ENCODE assay signal across 8 cellular contexts in genomic region chr3:128616516-128617269, GRCh38. TPM values are rescaled to one million over a fixed set of nuclear protein-coding genes. Genes with fewer than 3 reads are reported as not detected.
DNase-seq lines count a peak whose midpoint lies in the region; ATAC-seq and TF ChIP-seq lines count a peak whose summit lies in the region.

No MANE protein-coding gene starts in this region.

- H3K36me3 Mint-ChIP-seq in endodermal cell (ENCODE audit: low read depth): peaks cover 39% of the 10 kb centered on the region

- H3K27ac ChIP-seq in Panc1 (ENCODE audit: low read length): peak overlapping the region; percentile 72
- no peak overlapping the region for H3K27ac ChIP-seq in endodermal cell (ENCODE audit: low read depth, low read length)
- H3K27ac ChIP-seq in rectal smooth muscle tissue (ENCODE audit: low read depth, low read length): no peak overlapping the region

- no peaks in the 10 kb centered on the region for H3K27me3 ChIP-seq in Panc1 (ENCODE audit: control insufficient read depth, insufficient read depth, low read length)
- H3K27me3 ChIP-seq in endodermal cell (ENCODE audit: control insufficient read depth, insufficient read depth, low read length, poor library complexity, severe bottlenecking): no peaks in the 10 kb centered on the region
- H3K27me3 ChIP-seq in rectal smooth muscle tissue (ENCODE audit: control insufficient read depth, insufficient read depth, low read length): no peaks in the 10 kb centered on the region

- POLR2A ChIA-PET in Panc1 (lab: Charles Lee): interaction anchor here (0.5 kb wide), 1 partner anchor 506 kb away, joined by 7 read pairs; no protein-coding TSS in a partner anchor

- intact Hi-C loops in Panc1 (cut with micrococcal nuclease; ENCODE audit: unreplicated experiment): no loop called here

- BruUV-seq in Panc1 (replicated peaks; lab: Mats Ljungman, UMichigan): no TSS peak

- ATAC-seq in Panc1: no peak
- no peak for ATAC-seq in GM18873 (IDR thresholded peaks at IDR 0.05; ENCODE audit: low FRiP score, unreplicated experiment)
- no peak for ATAC-seq in HG02571 (IDR thresholded peaks at IDR 0.05; ENCODE audit: unreplicated experiment)

- H3K4me3 ChIP-seq in Panc1 (ENCODE audit: low read depth in 2 of 2, low read length in 2 of 2) (peak overlapping the region in 1 of 2 experiments; percentile 46; a peak in 1 of 4 replicates), endodermal cell (ENCODE audit: low read length) (no peak overlapping the region), rectal smooth muscle tissue (ENCODE audit: low read length) (peak overlapping the region; percentile 67)

- H3K36me3 ChIP-seq in Panc1 (ENCODE audit: control insufficient read depth, insufficient read depth, low read length): peaks cover 16% of the 10 kb centered on the region
- H3K36me3 ChIP-seq in endodermal cell (ENCODE audit: control insufficient read depth, insufficient read depth, low read length): peaks cover 81% of the 10 kb centered on the region
- H3K36me3 ChIP-seq in rectal smooth muscle tissue (ENCODE audit: control insufficient read depth, insufficient read depth, low read length): peaks cover 10% of the 10 kb centered on the region

- peak; percentile 83 for DNase-seq in GF-D8 (lab: John Stamatoyannopoulos, UW)
- DNase-seq in Panc1 (ENCODE audit: low read depth, low spot score): no peak
- no peak for DNase-seq in endodermal cell
- DNase-seq in effector CD4-positive, alpha-beta T cell: no peak
- DNase-seq in inferior parietal cortex (ENCODE audit: extremely low spot score): no peak

- H3K27ac Mint-ChIP-seq in endodermal cell: peak overlapping the region; percentile 26

- H3K27me3 Mint-ChIP-seq in endodermal cell (ENCODE audit: insufficient read depth): no peaks in the 10 kb centered on the region

- peak overlapping the region; percentile 86 for H3K4me3 Mint-ChIP-seq in endodermal cell

- CTCF ChIA-PET in Panc1 (lab: Charles Lee): no interaction called here

- no peak overlapping the region for H3K9ac ChIP-seq in endodermal cell (ENCODE audit: extremely low read depth, low read length, poor library complexity, severe bottlenecking)
- H3K9ac ChIP-seq in rectal smooth muscle tissue (ENCODE audit: low read length): no peak overlapping the region

- peaks cover 11% of the 10 kb centered on the region for H3K4me1 Mint-ChIP-seq in endodermal cell

- WGBS in endodermal cell (ENCODE audit: insufficient coverage in 1 of 2, insufficient read length in 1 of 2), 2 experiments: 96 to 98% methylated on average over 12 to 16 of the region's 16 CpGs

- TF ChIP-seq CTCF in Panc1 (IDR thresholded peaks at IDR 0.05) (no peak), endodermal cell (conservative IDR thresholded peaks at IDR 0.05) (no peak)

- H3K4me1 ChIP-seq in Panc1 (ENCODE audit: control insufficient read depth, insufficient read depth, low read length): 0 out of 2 replicates have a peak, but pooled peaks cover 3% of the 10 kb centered on the region
- no peaks in the 10 kb centered on the region for H3K4me1 ChIP-seq in endodermal cell (ENCODE audit: control insufficient read depth, insufficient read depth, low read length)
- peaks cover 10% of the 10 kb centered on the region for H3K4me1 ChIP-seq in rectal smooth muscle tissue (ENCODE audit: control insufficient read depth, insufficient read depth, low read length)

- no peaks in the 10 kb centered on the region for H3K9me3 ChIP-seq in Panc1 (ENCODE audit: control insufficient read depth, insufficient read depth, low read depth, low read length)
- no peaks in the 10 kb centered on the region for H3K9me3 ChIP-seq in endodermal cell (ENCODE audit: control insufficient read depth, low read length)

- H3K9me3 Mint-ChIP-seq in endodermal cell: no peaks in the 10 kb centered on the region

- in situ Hi-C loops in Panc1 (cut with HindIII; ENCODE audit: low pct_unique_long_range_greater_than_20kb, low sequenced_read_pairs): no loop called here

RNA-seq across cellular contexts. Expression of gene RPN1, which starts 33.9 kb away (rescaled TPM):
- 320 TPM for total RNA-seq in Panc1 (2021; ENCODE audit: unreplicated experiment)
- 261 TPM for polyA plus RNA-seq in Panc1 (2012; ENCODE audit: insufficient read length)
- 100 to 1,000 TPM; 197 to 210 TPM for total RNA-seq in endodermal cell
- 199 TPM for polyA plus RNA-seq in endodermal cell (2013, experiment 1 of 2)
- polyA plus RNA-seq in endodermal cell (2013, experiment 2 of 2): 187 TPM
